Comparison of ENCODE assay signal across 20 cellular contexts in genomic region chr16:35724551-35724950, GRCh38.
DNase-seq lines count a peak whose midpoint lies in the region; ATAC-seq and TF ChIP-seq lines count a peak whose summit lies in the region.
"Had no signal": no experiment of that assay in that cellular context is flagged by ENCODE, and none has a peak within 500 bp of the region (broad histone marks: within the 10 kb centered on the region; RNA-seq: fewer than 3 reads in every experiment).

No MANE protein-coding gene starts in this region.

- no peak overlapping the region for H2AFZ ChIP-seq in MM.1S (ENCODE audit: low read length)

- TF ChIP-seq POLR2A in esophagus muscularis mucosa (IDR thresholded peaks at IDR 0.05; ENCODE audit: low read depth): no peak

- TF ChIP-seq EP300 in esophagus muscularis mucosa (IDR thresholded peaks at IDR 0.05): no peak

- TF ChIP-seq CTCF in left ventricle myocardium inferior (IDR thresholded peaks at IDR 0.05; ENCODE audit: borderline replicate concordance): no peak
- no peak for TF ChIP-seq CTCF in esophagus muscularis mucosa (IDR thresholded peaks at IDR 0.05)
- no peak for TF ChIP-seq CTCF in osteocyte (IDR thresholded peaks at IDR 0.05)
- TF ChIP-seq CTCF in MM.1S (IDR thresholded peaks at IDR 0.05; ENCODE audit: low read length): no peak

- H3K27ac ChIP-seq in left ventricle myocardium inferior (replicated peaks): no peak overlapping the region
- H3K27ac ChIP-seq in esophagus muscularis mucosa (replicated peaks in 1 of 4): no peak overlapping the region
- H3K27ac ChIP-seq in MM.1S (ENCODE audit: low read length): no peak overlapping the region
- H3K27ac ChIP-seq: 22Rv1; A549; BLaER1 treated with 17β-estradiol and CSF1 and Interleukin-3, amounts not matched to agents 10 nM and 100 nM; C4-2B had no signal

- H3K36me3 Mint-ChIP-seq in osteocyte (ENCODE audit: unreplicated experiment): no peaks in the 10 kb centered on the region
- H3K36me3 Mint-ChIP-seq: CD8-positive, alpha-beta T cell had no signal

- H3K4me1 ChIP-seq in left ventricle myocardium inferior (peaks cover 31% of the 10 kb centered on the region), esophagus muscularis mucosa (no peaks in the 10 kb centered on the region), MM.1S (ENCODE audit: low read length) (no peaks in the 10 kb centered on the region)
- H3K4me1 ChIP-seq: A549; BLaER1 treated with 17β-estradiol and CSF1 and Interleukin-3, amounts not matched to agents 10 nM and 100 nM; Caco-2 had no signal

- intact Hi-C loops in Right ventricle myocardium superior (cut with DNase I): no loop called here
- intact Hi-C loops in left ventricle myocardium inferior (cut with micrococcal nuclease): no loop called here
- intact Hi-C loops in left cardiac atrium (cut with DNase I): no loop called here
- intact Hi-C loops in Right ventricle myocardium inferior (cut with DNase I): no loop called here
- intact Hi-C loops in esophagus muscularis mucosa (cut with DNase I): no loop called here

- peak; percentile 28 for ATAC-seq in Right ventricle myocardium superior (ENCODE audit: poor library complexity)
- ATAC-seq in left cardiac atrium: peak; percentile 53 to 83
- no peak for ATAC-seq in Right ventricle myocardium inferior
- ATAC-seq: A549; CD8-positive, alpha-beta T cell had no signal

- H4K20me1 ChIP-seq in MM.1S (ENCODE audit: insufficient read depth, low read length): no peaks in the 10 kb centered on the region
- H4K20me1 ChIP-seq: BLaER1 treated with 17β-estradiol and CSF1 and Interleukin-3, amounts not matched to agents 10 nM and 100 nM had no signal

- H3K79me2 ChIP-seq in MM.1S (ENCODE audit: low read length): no peaks in the 10 kb centered on the region

- no peaks in the 10 kb centered on the region for H3K27me3 ChIP-seq in left ventricle myocardium inferior (ENCODE audit: low read depth)
- no peaks in the 10 kb centered on the region for H3K27me3 ChIP-seq in esophagus muscularis mucosa
- no peaks in the 10 kb centered on the region for H3K27me3 ChIP-seq in MM.1S (replicated peaks; ENCODE audit: insufficient read depth, low read length)
- H3K27me3 ChIP-seq: BLaER1 treated with 17β-estradiol and CSF1 and Interleukin-3, amounts not matched to agents 10 nM and 100 nM had no signal

- no peaks in the 10 kb centered on the region for H3K9me2 ChIP-seq in MM.1S (replicated peaks; ENCODE audit: insufficient read depth, low read length)

- H3K4me1 Mint-ChIP-seq in osteocyte (ENCODE audit: unreplicated experiment): no peaks in the 10 kb centered on the region
- H3K4me1 Mint-ChIP-seq: B cell had no signal

- no peaks in the 10 kb centered on the region for H3K27me3 Mint-ChIP-seq in osteocyte (ENCODE audit: unreplicated experiment)
- H3K27me3 Mint-ChIP-seq: B cell; CD4-positive, alpha-beta T cell had no signal

- peaks cover 84% of the 10 kb centered on the region for H3K9me3 Mint-ChIP-seq in osteocyte (ENCODE audit: unreplicated experiment)

- H3K27ac Mint-ChIP-seq in osteocyte (ENCODE audit: unreplicated experiment): no peak overlapping the region
- H3K27ac Mint-ChIP-seq: B cell; CD4-positive, alpha-beta T cell; CD8-positive, alpha-beta T cell had no signal

- H3K4me2 ChIP-seq in MM.1S (ENCODE audit: low read depth, low read length): no peak overlapping the region
- H3K4me2 ChIP-seq: A549; BLaER1 treated with 17β-estradiol and CSF1 and Interleukin-3, amounts not matched to agents 10 nM and 100 nM had no signal

- H3K9ac ChIP-seq in MM.1S (ENCODE audit: low read length): no peak overlapping the region
- H3K9ac ChIP-seq: BLaER1 treated with 17β-estradiol and CSF1 and Interleukin-3, amounts not matched to agents 10 nM and 100 nM had no signal

- H3K36me3 ChIP-seq in left ventricle myocardium inferior (no peaks in the 10 kb centered on the region), esophagus muscularis mucosa (no peaks in the 10 kb centered on the region), MM.1S (replicated peaks; ENCODE audit: insufficient read depth, low read length) (no peaks in the 10 kb centered on the region)
- H3K36me3 ChIP-seq: BLaER1 treated with 17β-estradiol and CSF1 and Interleukin-3, amounts not matched to agents 10 nM and 100 nM had no signal

- 37% methylated on average over 3 of the region's 3 CpGs for WGBS in esophagus muscularis mucosa

- peaks cover 25% of the 10 kb centered on the region for H3K9me3 ChIP-seq in left ventricle myocardium inferior (replicated peaks)
- H3K9me3 ChIP-seq in esophagus muscularis mucosa: peaks cover 0 to 61% (median 17%) of the 10 kb centered on the region in 4 donors
- H3K9me3 ChIP-seq in MM.1S (replicated peaks; ENCODE audit: insufficient read depth, low read length): no peaks in the 10 kb centered on the region
- H3K9me3 ChIP-seq: Caco-2 had no signal

- no peaks in the 10 kb centered on the region for H3F3A ChIP-seq in MM.1S (ENCODE audit: insufficient read depth, low read length)

- H3K4me3 Mint-ChIP-seq in osteocyte (ENCODE audit: unreplicated experiment): no peak overlapping the region
- H3K4me3 Mint-ChIP-seq: B cell; CD4-positive, alpha-beta T cell; CD8-positive, alpha-beta T cell had no signal

- H3K4me3 ChIP-seq in left ventricle myocardium inferior (no peak overlapping the region), esophagus muscularis mucosa (no peak overlapping the region), MM.1S (ENCODE audit: low read length) (no peak overlapping the region)
- H3K4me3 ChIP-seq: A549; BLaER1 treated with 17β-estradiol and CSF1 and Interleukin-3, amounts not matched to agents 10 nM and 100 nM had no signal

- DNase-seq in Right ventricle myocardium superior (no peak), left ventricle myocardium inferior (no peak), left cardiac atrium (no peak), Right ventricle myocardium inferior (ENCODE audit: missing footprints) (no peak), esophagus muscularis mucosa (ENCODE audit: extremely low spot score) (peak; percentile 42), osteocyte (ENCODE audit: extremely low spot score, unreplicated experiment) (peak; percentile 11), MM.1S (no peak), NCI-H1930 (lab: John Stamatoyannopoulos, UW) (no peak)
- DNase-seq: AML-193; Caco-2; Calu3; CD4-positive, alpha-beta T cell; CD8-positive, alpha-beta T cell; DMS79 treated with DMSO at 0.1 percent for 48 hours; GF-D8 had no signal

Comparison
In these comparisons a context has a peak if more than half of its experiments do, and no peak if none do; other contexts are left out.
1. DNase-seq: peak in esophagus muscularis mucosa (single experiment) and osteocyte (single experiment); none in Right ventricle myocardium superior (single experiment), left ventricle myocardium inferior (single experiment), left cardiac atrium (single experiment), Right ventricle myocardium inferior (single experiment), MM.1S (single experiment) and NCI-H1930 (0 of 2).